8 cellular contexts compared by ENCODE assay signal in the genomic region with DNA sequence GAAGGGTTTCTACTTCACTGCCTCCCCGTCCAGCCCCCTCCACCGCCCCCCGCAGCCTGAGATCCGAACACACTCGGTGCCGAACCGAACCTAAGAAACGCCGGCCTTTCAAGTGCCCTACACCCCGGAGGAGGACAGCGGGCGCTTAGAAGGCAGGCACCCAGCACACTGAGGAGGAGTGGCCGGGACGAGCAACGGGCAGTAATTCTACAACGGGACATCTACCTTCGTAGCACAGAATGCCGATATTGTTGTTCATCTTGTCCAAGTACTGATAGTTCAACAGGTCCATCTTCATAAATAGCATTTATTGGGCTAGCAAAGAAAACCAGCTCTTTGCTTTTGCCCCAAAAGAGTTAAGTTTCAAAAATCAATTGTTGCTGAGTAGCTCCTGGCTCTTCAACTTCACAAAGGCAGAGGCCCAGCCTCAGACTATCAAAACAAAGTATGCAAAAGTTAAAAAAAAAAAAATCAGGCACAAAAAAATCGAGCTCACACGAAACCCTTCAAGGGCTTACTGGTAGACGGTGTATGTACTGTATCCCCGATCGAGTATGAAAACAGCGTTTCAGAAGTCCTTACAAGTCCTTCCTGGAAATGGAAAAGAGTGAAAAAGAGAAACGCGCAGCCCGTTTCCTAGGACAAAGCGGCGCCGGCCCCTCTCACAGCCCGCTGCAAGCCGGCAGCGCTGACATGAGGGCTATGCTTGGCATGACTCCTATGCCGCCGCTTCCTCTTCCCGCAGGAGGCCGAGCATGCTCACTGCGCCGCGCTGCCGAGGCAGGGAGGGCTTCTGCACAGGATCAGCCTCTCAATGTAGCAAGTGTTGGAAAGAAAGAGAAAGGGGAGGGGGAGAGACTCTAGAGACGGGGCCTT. TPM values are rescaled to one million over a fixed set of nuclear protein-coding genes. Genes with fewer than 3 reads are reported as not detected.
DNase-seq lines count a peak whose midpoint lies in the region; ATAC-seq and TF ChIP-seq lines count a peak whose summit lies in the region.

A gene with protein sequence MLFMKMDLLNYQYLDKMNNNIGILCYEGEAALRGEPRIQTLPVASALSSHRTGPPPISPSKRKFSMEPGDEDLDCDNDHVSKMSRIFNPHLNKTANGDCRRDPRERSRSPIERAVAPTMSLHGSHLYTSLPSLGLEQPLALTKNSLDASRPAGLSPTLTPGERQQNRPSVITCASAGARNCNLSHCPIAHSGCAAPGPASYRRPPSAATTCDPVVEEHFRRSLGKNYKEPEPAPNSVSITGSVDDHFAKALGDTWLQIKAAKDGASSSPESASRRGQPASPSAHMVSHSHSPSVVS (minus strand): TSS at position 704 of the 876 bp plus-strand sequence. CDS start 397 bp downstream, at position 307.

- peak within 1 kb of the TSS; percentile 95 to 98 for H3K9ac ChIP-seq in liver (ENCODE audit: low read depth in 1 of 2, low read length in 2 of 2)

- under 1% methylated on average over 42 of the region's 42 CpGs for WGBS in liver

- H3K4me3 ChIP-seq in AG10803 (ENCODE audit: low read length), result peak within 1 kb of the TSS; percentile 92
- peak within 1 kb of the TSS; percentile 55 to 93 (median 65) for H3K4me3 ChIP-seq in liver (ENCODE audit: low read depth in 1 of 3, low read length in 3 of 3)

- peak; percentile 52 for ATAC-seq in GM19025 (IDR thresholded peaks at IDR 0.05; ENCODE audit: low read depth, unreplicated experiment)
- ATAC-seq in HG03342 (IDR thresholded peaks at IDR 0.05; ENCODE audit: unreplicated experiment), result peak; percentile 54

- no peaks in the 10 kb centered on the region for H3K9me3 ChIP-seq in liver (ENCODE audit: control insufficient read depth in 4 of 4, low read length in 3 of 4)

- TF ChIP-seq CTCF in AG10803 (conservative IDR thresholded peaks at IDR 0.05; ENCODE audit: low read length) (0 out of 2 replicates have a peak, but pooled peaks have one; percentile 9), liver (IDR thresholded peaks at IDR 0.05; ENCODE audit: low read depth, low read length, missing input control) (no peak)

- no peaks in the 10 kb centered on the region for H3K27me3 ChIP-seq in liver (ENCODE audit: control insufficient read depth in 4 of 4, insufficient read depth in 4 of 4, low read length in 3 of 4)

- peak; percentile 59 to 70 for TF ChIP-seq RAD21 in liver (IDR thresholded peaks at IDR 0.05)

- no peaks in the 10 kb centered on the region for H3K36me3 ChIP-seq in liver (ENCODE audit: control insufficient read depth in 4 of 4, insufficient read depth in 3 of 4, low read depth in 1 of 4, low read length in 3 of 4)

- H3K27ac ChIP-seq in liver (ENCODE audit: low read depth in 1 of 2, low read length in 2 of 2), result peak within 1 kb of the TSS; percentile 94

- DNase-seq in AG10803 (ENCODE audit: low read depth) (peak; percentile 91), NCI-H748 (lab: John Stamatoyannopoulos, UW; ENCODE audit: unreplicated experiment) (peak; percentile 90), dermis microvascular lymphatic vessel endothelial cell (ENCODE audit: low read depth in 2 of 2) (peak; percentile 69 to 90)
- DNase-seq in activated CD4-positive, alpha-beta T cell treated with anti-CD3 and anti-CD28 coated beads, Interleukin-2, amount 50 U/mL, for 1 hour, result peak; percentile 51
- DNase-seq in stimulated activated CD4-positive, alpha-beta T cell treated with anti-CD3 and anti-CD28 coated beads, Interleukin-4, amount 100 ng/mL, for 1 hour, result peak; percentile 75

- H3K4me1 ChIP-seq in liver (ENCODE audit: control insufficient read depth in 4 of 4, insufficient read depth in 4 of 4, low read length in 3 of 4), result peaks cover 0 to 11% (median 5%) of the 10 kb centered on the region in 4 donors

TF ChIP-seq in liver, 16 proteins besides CTCF, POLR2A, EP300 and RAD21:
- no peak for TF ChIP-seq HNF4A (conservative IDR thresholded peaks at IDR 0.05)
- no peak for TF ChIP-seq JUND (IDR thresholded peaks at IDR 0.05)
- no peak for TF ChIP-seq FOXA1 (IDR thresholded peaks at IDR 0.05)
- no peak for TF ChIP-seq ATF3 (IDR thresholded peaks at IDR 0.05)
- TF ChIP-seq GABPA (IDR thresholded peaks at IDR 0.05 in 1 of 2, conservative IDR thresholded peaks at IDR 0.05 in 1 of 2), result peak in 1 of 2 donors; percentile 69
- TF ChIP-seq REST (IDR thresholded peaks at IDR 0.05), result peak; percentile 16
- TF ChIP-seq SP1 (IDR thresholded peaks at IDR 0.05), result peak; percentile 32
- TF ChIP-seq HNF4G (IDR thresholded peaks at IDR 0.05), result no peak
- TF ChIP-seq, protein P1, sequence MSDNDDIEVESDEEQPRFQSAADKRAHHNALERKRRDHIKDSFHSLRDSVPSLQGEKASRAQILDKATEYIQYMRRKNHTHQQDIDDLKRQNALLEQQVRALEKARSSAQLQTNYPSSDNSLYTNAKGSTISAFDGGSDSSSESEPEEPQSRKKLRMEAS (IDR thresholded peaks at IDR 0.05), result peak; percentile 95
- TF ChIP-seq NR2F2 (IDR thresholded peaks at IDR 0.05), result peak; percentile 26
- TF ChIP-seq, protein P2, sequence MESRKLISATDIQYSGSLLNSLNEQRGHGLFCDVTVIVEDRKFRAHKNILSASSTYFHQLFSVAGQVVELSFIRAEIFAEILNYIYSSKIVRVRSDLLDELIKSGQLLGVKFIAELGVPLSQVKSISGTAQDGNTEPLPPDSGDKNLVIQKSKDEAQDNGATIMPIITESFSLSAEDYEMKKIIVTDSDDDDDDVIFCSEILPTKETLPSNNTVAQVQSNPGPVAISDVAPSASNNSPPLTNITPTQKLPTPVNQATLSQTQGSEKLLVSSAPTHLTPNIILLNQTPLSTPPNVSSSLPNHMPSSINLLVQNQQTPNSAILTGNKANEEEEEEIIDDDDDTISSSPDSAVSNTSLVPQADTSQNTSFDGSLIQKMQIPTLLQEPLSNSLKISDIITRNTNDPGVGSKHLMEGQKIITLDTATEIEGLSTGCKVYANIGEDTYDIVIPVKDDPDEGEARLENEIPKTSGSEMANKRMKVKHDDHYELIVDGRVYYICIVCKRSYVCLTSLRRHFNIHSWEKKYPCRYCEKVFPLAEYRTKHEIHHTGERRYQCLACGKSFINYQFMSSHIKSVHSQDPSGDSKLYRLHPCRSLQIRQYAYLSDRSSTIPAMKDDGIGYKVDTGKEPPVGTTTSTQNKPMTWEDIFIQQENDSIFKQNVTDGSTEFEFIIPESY (IDR thresholded peaks at IDR 0.05), result no peak
- TF ChIP-seq RXRA (IDR thresholded peaks at IDR 0.05), result no peak
- peak; percentile 87 for TF ChIP-seq YY1 (IDR thresholded peaks at IDR 0.05)
- peak; percentile 73 for TF ChIP-seq TAF1 (conservative IDR thresholded peaks at IDR 0.05)
- no peak for TF ChIP-seq FOXA2 (IDR thresholded peaks at IDR 0.05)
- TF ChIP-seq EGR1 (IDR thresholded peaks at IDR 0.05; ENCODE audit: low read depth in 2 of 2), result peak; percentile 44 to 63

RNA-seq across cellular contexts. Expression of the gene that starts here (rescaled TPM):
- 52.1 and 75.1 TPM in 2 replicates for total RNA-seq in dermis microvascular lymphatic vessel endothelial cell
- 10 to 100 TPM; 14.3 to 27.9 TPM for total RNA-seq in liver
- polyA plus RNA-seq in liver, result 10 to 100 TPM in 1 of 2 donors, 1 to 10 TPM in 1; 7.2 to 11.7 TPM

Comparison
In these comparisons a context has a peak if more than half of its experiments do, and no peak if none do; other contexts are left out.
1. Peak in every context shown above with its lines: DNase-seq, ATAC-seq, H3K4me3 ChIP-seq and H3K27ac ChIP-seq.